ENCODE assay signal across 11 cellular contexts in the genomic region with DNA sequence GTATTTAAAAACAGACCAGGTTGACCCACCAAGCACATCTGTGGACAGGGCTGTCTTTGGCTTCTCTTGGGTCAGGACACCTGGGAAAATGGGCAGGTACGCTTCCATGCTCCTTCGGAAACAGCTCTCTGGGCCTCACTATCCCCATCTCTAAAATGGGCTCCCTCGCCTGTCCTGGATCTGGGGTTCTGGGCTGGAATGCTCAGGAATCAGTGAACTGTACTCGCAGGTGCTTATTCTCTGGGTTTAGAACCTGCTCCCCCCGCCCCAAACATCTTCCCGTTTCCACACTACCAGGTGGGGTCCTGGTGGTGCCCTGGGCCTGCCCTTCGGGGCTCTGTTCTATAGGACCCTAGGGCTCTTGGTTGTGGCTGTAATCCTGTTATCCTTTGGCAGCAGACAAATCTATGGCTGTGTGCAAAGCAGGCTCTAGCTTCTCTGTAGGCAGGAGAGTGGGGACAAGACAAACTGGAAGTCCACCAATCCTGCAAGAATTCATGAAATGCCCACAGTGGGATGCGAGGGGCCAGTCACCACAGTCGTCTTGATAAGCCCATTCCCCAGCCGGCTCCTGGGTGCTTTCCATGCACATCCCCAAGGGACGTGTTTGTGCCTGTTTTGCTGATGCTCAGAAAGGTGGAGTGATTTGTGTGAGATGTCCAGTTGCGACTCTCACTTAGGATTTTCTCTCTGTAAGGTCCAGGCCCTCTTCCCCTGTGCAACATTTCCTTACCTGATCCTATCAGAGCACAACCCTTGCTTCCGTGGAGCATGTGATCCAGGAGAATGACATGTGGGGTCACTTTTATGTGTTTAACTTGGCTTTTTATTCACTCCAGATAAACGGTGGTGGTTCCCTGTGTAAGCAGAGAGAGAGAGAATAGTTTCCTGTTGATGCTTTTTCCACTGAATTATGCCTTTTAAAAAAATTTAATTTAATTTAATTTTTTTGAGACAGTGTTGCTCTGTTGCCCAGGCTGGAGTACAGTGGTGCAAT. TPM values are rescaled to one million over a fixed set of nuclear protein-coding genes. Genes with fewer than 3 reads are reported as not detected.
DNase-seq lines count a peak whose midpoint lies in the region; ATAC-seq and TF ChIP-seq lines count a peak whose summit lies in the region.
"Had no signal": no experiment of that assay in that cellular context is flagged by ENCODE, and none has a peak within 500 bp of the region (broad histone marks: within the 10 kb centered on the region; RNA-seq: fewer than 3 reads in every experiment).

No MANE protein-coding gene starts in this region.

- H4K20me1 ChIP-seq in GM23338 (replicated peaks; ENCODE audit: insufficient read depth): peaks cover 28% of the 10 kb centered on the region

- TF ChIP-seq CTCF in A673 (conservative IDR thresholded peaks at IDR 0.05; ENCODE audit: low read depth, low read length): no peak
- TF ChIP-seq CTCF in GM23338 (conservative IDR thresholded peaks at IDR 0.05; ENCODE audit: low read depth in 2 of 2): no peak

- H3K27ac ChIP-seq in A673 (ENCODE audit: low read depth, low read length, poor library complexity, severe bottlenecking) (peak overlapping the region; percentile 64), GM23338 (ENCODE audit: low read depth) (0 out of 2 replicates have a peak overlapping the region, but pooled peaks have one; percentile 6), mesenchymal stem cell (ENCODE audit: low read length, poor library complexity, severe bottlenecking) (no peak overlapping the region)
- H3K27ac ChIP-seq: colonic mucosa had no signal

- H3K4me3 ChIP-seq in A673 (ENCODE audit: low read depth, low read length, poor library complexity, severe bottlenecking) (no peak overlapping the region), GM23338 (no peak overlapping the region), mesenchymal stem cell (ENCODE audit: insufficient read depth in 1 of 2, low read depth in 1 of 2, low read length in 2 of 2) (no peak overlapping the region)
- H3K4me3 ChIP-seq: colonic mucosa had no signal

- H2BK5ac ChIP-seq in mesenchymal stem cell (ENCODE audit: low read depth, low read length, poor library complexity, severe bottlenecking): no peak overlapping the region

- CTCF ChIA-PET in A673 (lab: Charles Lee): interaction anchor here (1.3 kb wide), 1 partner anchor 10 kb away, joined by 9 read pairs; no protein-coding TSS in a partner anchor

- intact Hi-C loops in A673 (cut with micrococcal nuclease; ENCODE audit: unreplicated experiment): no loop called here
- intact Hi-C loops in activated T-helper 2 cell treated with anti-CD3 and anti-CD28 coated beads, Interferon-gamma antibody, Interleukin-2, Interleukin-4, amounts not matched to agents 10 μg/mL and 5 μg/mL and 100 μg/mL, durations not matched to agents 14 hours and 24 hours and 36 hours (cut with micrococcal nuclease): loop anchor here (5.0 to 10.0 kb wide), 2 partner anchors 331 to 474 kb away; a partner anchor contains a TSS

- H4K91ac ChIP-seq in mesenchymal stem cell (ENCODE audit: low read length): no peak overlapping the region

- peaks cover 14% of the 10 kb centered on the region for H3K27me3 Mint-ChIP-seq in GM23338 (ENCODE audit: insufficient read depth, low read depth, poor library complexity)
- no peaks in the 10 kb centered on the region for H3K27me3 Mint-ChIP-seq in activated T-helper 2 cell treated with anti-CD3 and anti-CD28 coated beads, Interferon-gamma antibody, Interleukin-2, Interleukin-4, amounts not matched to agents 10 μg/mL and 5 μg/mL and 100 μg/mL, durations not matched to agents 14 hours and 24 hours and 36 hours (ENCODE audit: low read depth)

- H3K14ac ChIP-seq in mesenchymal stem cell (ENCODE audit: low read length in 2 of 2): no peak overlapping the region

- H3K36me3 Mint-ChIP-seq in GM23338 (ENCODE audit: low read depth): peaks cover 17% of the 10 kb centered on the region
- peaks cover 13% of the 10 kb centered on the region for H3K36me3 Mint-ChIP-seq in activated T-helper 2 cell treated with anti-CD3 and anti-CD28 coated beads, Interferon-gamma antibody, Interleukin-2, Interleukin-4, amounts not matched to agents 10 μg/mL and 5 μg/mL and 100 μg/mL, durations not matched to agents 14 hours and 24 hours and 36 hours (ENCODE audit: low read depth)

- H3K4me3 Mint-ChIP-seq in GM23338: no peak overlapping the region
- H3K4me3 Mint-ChIP-seq in activated T-helper 2 cell treated with anti-CD3 and anti-CD28 coated beads, Interferon-gamma antibody, Interleukin-2, Interleukin-4, amounts not matched to agents 10 μg/mL and 5 μg/mL and 100 μg/mL, durations not matched to agents 14 hours and 24 hours and 36 hours (ENCODE audit: low read depth): peak overlapping the region; percentile 38

- H3K27me3 ChIP-seq in A673 (replicated peaks; ENCODE audit: insufficient read depth, low read depth, low read length, poor library complexity) (no peaks in the 10 kb centered on the region), GM23338 (ENCODE audit: insufficient read depth) (no peaks in the 10 kb centered on the region), mesenchymal stem cell (ENCODE audit: control insufficient read depth in 1 of 2, insufficient read depth in 1 of 2, low read length in 2 of 2) (no peaks in the 10 kb centered on the region)
- H3K27me3 ChIP-seq: colonic mucosa, heart left ventricle had no signal

- peaks cover 34% of the 10 kb centered on the region for H3K79me2 ChIP-seq in GM23338 (replicated peaks; ENCODE audit: insufficient read depth)

- H3K79me1 ChIP-seq in mesenchymal stem cell (replicated peaks; ENCODE audit: low read length, poor library complexity, severe bottlenecking): peaks cover 24% of the 10 kb centered on the region

- no peak overlapping the region for H3K9ac ChIP-seq in mesenchymal stem cell (ENCODE audit: low read length)

- no peaks in the 10 kb centered on the region for H3K9me2 ChIP-seq in GM23338 (ENCODE audit: insufficient read depth)

- H2BK12ac ChIP-seq in mesenchymal stem cell (ENCODE audit: low read length in 2 of 2): peak overlapping the region; percentile 59 to 93

- no peak overlapping the region for H3K4me2 ChIP-seq in GM23338
- no peak overlapping the region for H3K4me2 ChIP-seq in mesenchymal stem cell (ENCODE audit: low read length, poor library complexity, severe bottlenecking)

- no peaks in the 10 kb centered on the region for H3K9me3 ChIP-seq in A673 (ENCODE audit: low read depth, low read length, poor library complexity, severe bottlenecking)
- no peaks in the 10 kb centered on the region for H3K9me3 ChIP-seq in mesenchymal stem cell (ENCODE audit: control insufficient read depth, low read length)
- H3K9me3 ChIP-seq: colonic mucosa, heart left ventricle had no signal

- no peak overlapping the region for H4K8ac ChIP-seq in mesenchymal stem cell (ENCODE audit: low read length)

- POLR2A ChIA-PET in A673 (lab: Charles Lee; ENCODE audit: low non-redundant PET): no interaction called here

- no peaks in the 10 kb centered on the region for H3F3A ChIP-seq in GM23338 (replicated peaks; ENCODE audit: low read depth)

- H3K4me1 ChIP-seq in A673 (ENCODE audit: insufficient read depth, low read length, poor library complexity, severe bottlenecking) (peaks cover 23% of the 10 kb centered on the region), GM23338 (ENCODE audit: insufficient read depth) (peaks cover 19% of the 10 kb centered on the region), mesenchymal stem cell (ENCODE audit: control insufficient read depth, insufficient read depth, low read depth, low read length) (peaks cover 21% of the 10 kb centered on the region)

- H3K36me3 ChIP-seq in A673 (ENCODE audit: insufficient read depth, low read length, poor library complexity, severe bottlenecking): no peaks in the 10 kb centered on the region
- no peaks in the 10 kb centered on the region for H3K36me3 ChIP-seq in GM23338 (ENCODE audit: insufficient read depth)
- H3K36me3 ChIP-seq in mesenchymal stem cell (ENCODE audit: control insufficient read depth in 1 of 2, insufficient read depth in 2 of 2, low read depth in 1 of 2, low read length in 2 of 2): peaks cover 18 to 24% of the 10 kb centered on the region in 2 experiments
- H3K36me3 ChIP-seq: colonic mucosa had no signal

- peak overlapping the region in 1 of 2 experiments; percentile 89 for H3K4ac ChIP-seq in mesenchymal stem cell (ENCODE audit: low read depth in 1 of 2, low read length in 2 of 2)

- H2AK5ac ChIP-seq in mesenchymal stem cell (ENCODE audit: low read length, severe bottlenecking): peak overlapping the region; percentile 76

- BruUV-seq in A673 (replicated peaks; lab: Mats Ljungman, UMichigan): no TSS peak

- peak overlapping the region in 1 of 2 experiments; percentile 28 for H3K18ac ChIP-seq in mesenchymal stem cell (ENCODE audit: low read depth in 1 of 2, low read length in 2 of 2)

- H2BK120ac ChIP-seq in mesenchymal stem cell (ENCODE audit: low read depth, low read length): peak overlapping the region; percentile 73

- no peak overlapping the region for H2BK15ac ChIP-seq in mesenchymal stem cell (ENCODE audit: low read depth, poor library complexity, severe bottlenecking)

- peak overlapping the region; percentile 70; the same call in 1 of the 2 replicates for H3K27ac Mint-ChIP-seq in GM23338
- peak overlapping the region; percentile 72 for H3K27ac Mint-ChIP-seq in activated T-helper 2 cell treated with anti-CD3 and anti-CD28 coated beads, Interferon-gamma antibody, Interleukin-2, Interleukin-4, amounts not matched to agents 10 μg/mL and 5 μg/mL and 100 μg/mL, durations not matched to agents 14 hours and 24 hours and 36 hours

- DNase-seq in A673 (ENCODE audit: low spot score) (no peak), GM23338 (ENCODE audit: low spot score) (no peak), mesenchymal stem cell (no peak), foreskin melanocyte (no peak), AML-193 (lab: John Stamatoyannopoulos, UW) (no peak)
- DNase-seq in activated T-helper 2 cell treated with anti-CD3 and anti-CD28 coated beads, Interferon-gamma antibody, Interleukin-2, Interleukin-4, amounts not matched to agents 10 μg/mL and 5 μg/mL and 100 μg/mL, durations not matched to agents 14 hours and 24 hours and 36 hours (ENCODE audit: low spot score): no peak
- DNase-seq: colonic mucosa, NCI-H446 had no signal

- no peak overlapping the region for H3K23ac ChIP-seq in mesenchymal stem cell (ENCODE audit: low read length in 2 of 2)

- ATAC-seq in GM23338 (no peak), GM19351 (IDR thresholded peaks at IDR 0.05; ENCODE audit: unreplicated experiment) (no peak), HG03354 (IDR thresholded peaks at IDR 0.05; ENCODE audit: poor library complexity, severe bottlenecking, unreplicated experiment) (no peak)

- no peaks in the 10 kb centered on the region for H3K9me3 Mint-ChIP-seq in GM23338
- H3K9me3 Mint-ChIP-seq in activated T-helper 2 cell treated with anti-CD3 and anti-CD28 coated beads, Interferon-gamma antibody, Interleukin-2, Interleukin-4, amounts not matched to agents 10 μg/mL and 5 μg/mL and 100 μg/mL, durations not matched to agents 14 hours and 24 hours and 36 hours: no peaks in the 10 kb centered on the region

- peaks cover 34% of the 10 kb centered on the region for H3K4me1 Mint-ChIP-seq in GM23338
- peaks cover 35% of the 10 kb centered on the region for H3K4me1 Mint-ChIP-seq in activated T-helper 2 cell treated with anti-CD3 and anti-CD28 coated beads, Interferon-gamma antibody, Interleukin-2, Interleukin-4, amounts not matched to agents 10 μg/mL and 5 μg/mL and 100 μg/mL, durations not matched to agents 14 hours and 24 hours and 36 hours (ENCODE audit: low read depth)

- 90% methylated on average over 11 of the region's 14 CpGs for WGBS in mesenchymal stem cell

- no peak overlapping the region for H2AFZ ChIP-seq in GM23338
- no peak overlapping the region for H2AFZ ChIP-seq in mesenchymal stem cell (ENCODE audit: low read depth, low read length)

RNA-seq across cellular contexts. Expression of a gene that starts 37.2 kb away (rescaled TPM):
- total RNA-seq in A673 (2021): 83.8 and 90.4 TPM in 2 replicates
- 66.0 and 66.3 TPM in 2 replicates for total RNA-seq in GM23338 (2014; rRNA removed; shearing (Covaris generic))
- 8.1 and 9.5 TPM in 2 replicates for polyA plus RNA-seq in GM23338 (2016; fragmentation: Nextera tagmentation; extraction: Ambion mirVana)
- 54.5 and 54.9 TPM in 2 replicates for total RNA-seq in activated T-helper 2 cell treated with anti-CD3 and anti-CD28 coated beads, Interferon-gamma antibody, Interleukin-2, Interleukin-4, amounts not matched to agents 10 μg/mL and 5 μg/mL and 100 μg/mL, durations not matched to agents 14 hours and 24 hours and 36 hours
- 43.4 TPM for polyA plus RNA-seq in mesenchymal stem cell (2013, experiment 1 of 2)
- polyA plus RNA-seq in mesenchymal stem cell (2013, experiment 2 of 2): 42.6 TPM
